Comparison of ENCODE assay signal across 1 cellular context in genomic region chr14:21069388-21070082, GRCh38.
TF ChIP-seq lines count a peak whose summit lies in the region.

No MANE protein-coding gene starts in this region.

TF ChIP-seq in HepG2, 621 proteins besides CTCF, POLR2A, EP300 and RAD21 (continued from another document and continues in another):
- 0 out of 2 replicates have a peak, but pooled peaks have one; percentile 28 for TF ChIP-seq ZXDC (CRISPR knock-in tag; IDR thresholded peaks at IDR 0.05)
- TF ChIP-seq ZNF770 (CRISPR knock-in tag; IDR thresholded peaks at IDR 0.05), result no peak
- peak; percentile 31; the same call in 1 of the 2 replicates for TF ChIP-seq MXD4 (CRISPR knock-in tag; IDR thresholded peaks at IDR 0.05)
- TF ChIP-seq HNRNPK (IDR thresholded peaks at IDR 0.05; ENCODE audit: low read depth, low read length, poor library complexity, severe bottlenecking), result no peak
- no peak for TF ChIP-seq NAIF1 (CRISPR knock-in tag; IDR thresholded peaks at IDR 0.05; ENCODE audit: borderline replicate concordance)
- peak; percentile 31; the same call in 1 of the 2 replicates for TF ChIP-seq ZNF230 (CRISPR knock-in tag; IDR thresholded peaks at IDR 0.05)
- TF ChIP-seq AHDC1 (CRISPR knock-in tag; IDR thresholded peaks at IDR 0.05; ENCODE audit: borderline replicate concordance), result peak; percentile 55; the same call in 1 of the 2 replicates
- no peak for TF ChIP-seq RERE (CRISPR knock-in tag; IDR thresholded peaks at IDR 0.05; ENCODE audit: low read depth)
- no peak for TF ChIP-seq HNF1A (IDR thresholded peaks at IDR 0.05; ENCODE audit: low read depth)
- peak; percentile 52; the same call in 1 of the 2 replicates for TF ChIP-seq HNF1A (CRISPR knock-in tag; IDR thresholded peaks at IDR 0.05; ENCODE audit: borderline replicate concordance)
- no peak for TF ChIP-seq ZNF256 (CRISPR knock-in tag; conservative IDR thresholded peaks at IDR 0.05)
- TF ChIP-seq KDM5A (IDR thresholded peaks at IDR 0.05; ENCODE audit: borderline replicate concordance, low read length), result no peak
- peak; percentile 58 for TF ChIP-seq YY1 (IDR thresholded peaks at IDR 0.05; ENCODE audit: insufficient read depth, insufficient replicate concordance, low read depth, low read length)
- no peak for TF ChIP-seq CHD2 (IDR thresholded peaks at IDR 0.05; ENCODE audit: low read depth, low read length)
- no peak for TF ChIP-seq GATA4 (IDR thresholded peaks at IDR 0.05; ENCODE audit: borderline replicate concordance, low read depth)
- TF ChIP-seq RARG (CRISPR knock-in tag; IDR thresholded peaks at IDR 0.05; ENCODE audit: low read depth), result no peak
- TF ChIP-seq TRIM22 (IDR thresholded peaks at IDR 0.05), result no peak
- TF ChIP-seq NCOA5 (CRISPR knock-in tag; IDR thresholded peaks at IDR 0.05), result no peak
- no peak for TF ChIP-seq FOSL1 (CRISPR knock-in tag; IDR thresholded peaks at IDR 0.05; ENCODE audit: borderline replicate concordance)
- no peak for TF ChIP-seq MATR3 (CRISPR knock-in tag; IDR thresholded peaks at IDR 0.05)
- TF ChIP-seq SAP130 (CRISPR knock-in tag; IDR thresholded peaks at IDR 0.05; ENCODE audit: low read depth), result peak; percentile 45
- TF ChIP-seq ZNF337 (CRISPR knock-in tag; IDR thresholded peaks at IDR 0.05; ENCODE audit: borderline replicate concordance, low read depth), result 0 out of 2 replicates have a peak, but pooled peaks have one; percentile 15
- no peak for TF ChIP-seq AKAP8 (CRISPR knock-in tag; IDR thresholded peaks at IDR 0.05)
- TF ChIP-seq ZNF414 (CRISPR knock-in tag; IDR thresholded peaks at IDR 0.05), result no peak
- TF ChIP-seq NPAS2 (CRISPR knock-in tag; IDR thresholded peaks at IDR 0.05; ENCODE audit: borderline replicate concordance), result no peak
- TF ChIP-seq THAP9 (CRISPR knock-in tag; IDR thresholded peaks at IDR 0.05; ENCODE audit: borderline replicate concordance), result peak; percentile 90; the same call in 1 of the 2 replicates
- TF ChIP-seq ZNF615 (CRISPR knock-in tag; IDR thresholded peaks at IDR 0.05; ENCODE audit: borderline replicate concordance), result 0 out of 2 replicates have a peak, but pooled peaks have one; percentile 34
